In genomic region chr3:29415824-29416223, GRCh38 we compare ENCODE assay signal across 1 cellular context.
TF ChIP-seq lines count a peak whose summit lies in the region.

No MANE protein-coding gene starts in this region.

TF ChIP-seq in GM12878, 131 proteins besides CTCF, POLR2A, EP300 and RAD21 (continued from another document):
- TF ChIP-seq ZBTB40 (IDR thresholded peaks at IDR 0.05; ENCODE audit: borderline replicate concordance), result no peak
- no peak for TF ChIP-seq YBX1 (IDR thresholded peaks at IDR 0.05)
- no peak for TF ChIP-seq HDAC6 (IDR thresholded peaks at IDR 0.05; ENCODE audit: unreplicated experiment)
- TF ChIP-seq ZBTB33 (IDR thresholded peaks at IDR 0.05), result no peak
- TF ChIP-seq TARDBP (IDR thresholded peaks at IDR 0.05; ENCODE audit: borderline replicate concordance), result no peak
